10 cellular contexts compared by ENCODE assay signal in genomic region chr6:32622545-32623401, GRCh38. TPM values are rescaled to one million over a fixed set of nuclear protein-coding genes. Genes with fewer than 3 reads are reported as not detected.
DNase-seq lines count a peak whose midpoint lies in the region; ATAC-seq and TF ChIP-seq lines count a peak whose summit lies in the region.
"Had no signal": no experiment of that assay in that cellular context is flagged by ENCODE, and none has a peak within 500 bp of the region (broad histone marks: within the 10 kb centered on the region; RNA-seq: fewer than 3 reads in every experiment).

No MANE protein-coding gene starts in this region.

- H3K27ac ChIP-seq in epithelial cell of prostate (peak overlapping the region; percentile 35), ascending aorta (no peak overlapping the region)
- H3K27ac ChIP-seq: adrenal gland, thyroid gland had no signal

- DNase-seq in activated CD4-positive, CD25-positive, alpha-beta regulatory T cell treated with anti-CD3 and anti-CD28 coated beads, Interleukin-2, amount 50 U/mL, for 72 hours: peak; percentile 33
- DNase-seq in epithelial cell of prostate (ENCODE audit: low read depth, low spot score) (no peak), non-pigmented ciliary epithelial cell (ENCODE audit: low read depth) (peak; percentile 30), ascending aorta (ENCODE audit: low spot score in 2 of 2) (no peak), NCI-H345 treated with DMSO at 0.1 percent for 48 hours (lab: John Stamatoyannopoulos, UW; ENCODE audit: unreplicated experiment) (no peak)

- peaks cover 0 to 7% of the 10 kb centered on the region in 2 donors for H3K9me3 ChIP-seq in ascending aorta
- H3K9me3 ChIP-seq: adrenal gland, thyroid gland had no signal

- H3K36me3 Mint-ChIP-seq in IgD-negative memory B cell: no peaks in the 10 kb centered on the region

- H3K4me3 ChIP-seq in GM12875 (ENCODE audit: low read depth, low read length): no peak overlapping the region
- no peak overlapping the region for H3K4me3 ChIP-seq in ascending aorta
- H3K4me3 ChIP-seq: adrenal gland, thyroid gland had no signal

- peaks cover 31 to 61% (median 50%) of the 10 kb centered on the region in 3 donors for H3K4me1 Mint-ChIP-seq in IgD-negative memory B cell

- peak; percentile 65 for ATAC-seq in GM21717 (IDR thresholded peaks at IDR 0.05; ENCODE audit: unreplicated experiment)

- intact Hi-C loops in ascending aorta (cut with DNase I): no loop called here

- H3K36me3 ChIP-seq in ascending aorta: no peaks in the 10 kb centered on the region
- H3K36me3 ChIP-seq: adrenal gland, thyroid gland had no signal

- H3K27me3 Mint-ChIP-seq in IgD-negative memory B cell: no peaks in the 10 kb centered on the region

- peak overlapping the region; percentile 39 to 90 (median 70) for H3K4me3 Mint-ChIP-seq in IgD-negative memory B cell

- no peaks in the 10 kb centered on the region for H3K27me3 ChIP-seq in ascending aorta
- H3K27me3 ChIP-seq: adrenal gland, thyroid gland had no signal

- TF ChIP-seq CTCF in GM12875 (IDR thresholded peaks at IDR 0.05; ENCODE audit: borderline replicate concordance, insufficient read depth, low read depth, low read length): peak; percentile 72
- TF ChIP-seq CTCF in ascending aorta (IDR thresholded peaks at IDR 0.05): no peak

- peaks cover 0 to 4% (median 1%) of the 10 kb centered on the region in 3 donors for H3K9me3 Mint-ChIP-seq in IgD-negative memory B cell

- peak overlapping the region; percentile 91 to 99 (median 97) for H3K27ac Mint-ChIP-seq in IgD-negative memory B cell

- H3K4me1 ChIP-seq in ascending aorta: no peaks in the 10 kb centered on the region
- H3K4me1 ChIP-seq: adrenal gland, thyroid gland had no signal

RNA-seq across cellular contexts. Expression of gene HLA-DQA1, which starts 14.4 kb away (rescaled TPM):
- 377 TPM for polyA plus RNA-seq in IgD-negative memory B cell
- 2.0 TPM for total RNA-seq in ascending aorta

RNA-seq across cellular contexts. Expression of gene HLA-DRB1, which starts 33.1 kb away (rescaled TPM):
- 1,928 TPM for polyA plus RNA-seq in IgD-negative memory B cell
- total RNA-seq in ascending aorta: 82.5 TPM

RNA-seq across cellular contexts. Expression of gene HLA-DQB1, which starts 43.7 kb away (rescaled TPM):
- polyA plus RNA-seq in IgD-negative memory B cell: 155 TPM
- total RNA-seq in ascending aorta: 3.5 TPM

Comparison
In these comparisons a context has a peak if more than half of its experiments do, and no peak if none do; other contexts are left out.
1. DNase-seq: peak in activated CD4-positive, CD25-positive, alpha-beta regulatory T cell treated with anti-CD3 and anti-CD28 coated beads, Interleukin-2, amount 50 U/mL, for 72 hours (single experiment) and non-pigmented ciliary epithelial cell (single experiment); none in epithelial cell of prostate (single experiment), ascending aorta (0 of 2) and NCI-H345 treated with DMSO at 0.1 percent for 48 hours (single experiment).